ENCODE assay signal across 1 cellular context in the genomic region with DNA sequence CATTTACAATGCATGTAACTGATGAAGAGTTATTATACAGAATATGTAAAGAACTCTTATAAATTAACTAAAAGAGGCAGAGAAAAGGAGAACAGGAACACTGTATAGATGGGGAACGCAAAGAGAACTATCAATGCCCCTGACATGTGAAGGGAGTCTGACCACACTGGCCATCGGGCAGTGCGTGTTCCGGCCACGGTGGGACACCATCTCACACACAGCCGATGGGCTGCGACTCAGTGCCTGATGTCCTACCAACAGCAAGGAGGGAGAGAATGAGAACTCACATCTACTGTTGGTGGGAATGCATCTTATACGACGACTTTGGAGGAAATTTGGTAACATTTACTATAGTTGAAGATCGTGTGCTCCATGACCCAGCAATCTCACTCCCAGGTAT.
TF ChIP-seq lines count a peak whose summit lies in the region.

No MANE protein-coding gene starts in this region.

TF ChIP-seq in IMR-90, 13 proteins besides CTCF, POLR2A, EP300 and RAD21:
- TF ChIP-seq MAZ (IDR thresholded peaks at IDR 0.05; ENCODE audit: borderline replicate concordance, low read depth, low read length), result no peak
- TF ChIP-seq RCOR1 (IDR thresholded peaks at IDR 0.05; ENCODE audit: insufficient replicate concordance, low read length), result no peak
- no peak for TF ChIP-seq CHD1 (IDR thresholded peaks at IDR 0.05; ENCODE audit: low read depth, low read length)
- TF ChIP-seq, protein P1, sequence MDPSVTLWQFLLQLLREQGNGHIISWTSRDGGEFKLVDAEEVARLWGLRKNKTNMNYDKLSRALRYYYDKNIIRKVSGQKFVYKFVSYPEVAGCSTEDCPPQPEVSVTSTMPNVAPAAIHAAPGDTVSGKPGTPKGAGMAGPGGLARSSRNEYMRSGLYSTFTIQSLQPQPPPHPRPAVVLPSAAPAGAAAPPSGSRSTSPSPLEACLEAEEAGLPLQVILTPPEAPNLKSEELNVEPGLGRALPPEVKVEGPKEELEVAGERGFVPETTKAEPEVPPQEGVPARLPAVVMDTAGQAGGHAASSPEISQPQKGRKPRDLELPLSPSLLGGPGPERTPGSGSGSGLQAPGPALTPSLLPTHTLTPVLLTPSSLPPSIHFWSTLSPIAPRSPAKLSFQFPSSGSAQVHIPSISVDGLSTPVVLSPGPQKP (IDR thresholded peaks at IDR 0.05; ENCODE audit: borderline replicate concordance, low read depth, low read length), result no peak
- no peak for TF ChIP-seq MAFK (IDR thresholded peaks at IDR 0.05; ENCODE audit: low read depth, low read length)
- no peak for TF ChIP-seq RFX5 (IDR thresholded peaks at IDR 0.05; ENCODE audit: low read depth, low read length)
- no peak for TF ChIP-seq BHLHE40 (IDR thresholded peaks at IDR 0.05; ENCODE audit: low read depth, low read length)
- TF ChIP-seq MXI1 (IDR thresholded peaks at IDR 0.05; ENCODE audit: borderline replicate concordance, low read depth, low read length), result no peak
